Comparison of ENCODE assay signal across 2 cellular contexts in genomic region chr2:9335322-9335754, GRCh38.
TF ChIP-seq lines count a peak whose summit lies in the region.

No MANE protein-coding gene starts in this region.

TF ChIP-seq in SK-N-SH, 30 proteins besides CTCF, POLR2A, EP300 and RAD21 (continued from another document):
- TF ChIP-seq MAX (IDR thresholded peaks at IDR 0.05; ENCODE audit: low read depth): no peak

TF ChIP-seq in SK-N-SH treated with all-trans-retinoic acid at 6 μM for 48 hours, 23 proteins besides CTCF, POLR2A, EP300 and RAD21 (continued from another document):
- no peak for TF ChIP-seq TSHZ2 (CRISPR knock-in tag; IDR thresholded peaks at IDR 0.05)
- TF ChIP-seq PPARA (CRISPR knock-in tag; IDR thresholded peaks at IDR 0.05; ENCODE audit: borderline replicate concordance): no peak
TF ChIP-seq in SK-N-SH treated with all-trans-retinoic acid at 6 μM for 48 hours: peak in this region for 0.
